In the genomic region with DNA sequence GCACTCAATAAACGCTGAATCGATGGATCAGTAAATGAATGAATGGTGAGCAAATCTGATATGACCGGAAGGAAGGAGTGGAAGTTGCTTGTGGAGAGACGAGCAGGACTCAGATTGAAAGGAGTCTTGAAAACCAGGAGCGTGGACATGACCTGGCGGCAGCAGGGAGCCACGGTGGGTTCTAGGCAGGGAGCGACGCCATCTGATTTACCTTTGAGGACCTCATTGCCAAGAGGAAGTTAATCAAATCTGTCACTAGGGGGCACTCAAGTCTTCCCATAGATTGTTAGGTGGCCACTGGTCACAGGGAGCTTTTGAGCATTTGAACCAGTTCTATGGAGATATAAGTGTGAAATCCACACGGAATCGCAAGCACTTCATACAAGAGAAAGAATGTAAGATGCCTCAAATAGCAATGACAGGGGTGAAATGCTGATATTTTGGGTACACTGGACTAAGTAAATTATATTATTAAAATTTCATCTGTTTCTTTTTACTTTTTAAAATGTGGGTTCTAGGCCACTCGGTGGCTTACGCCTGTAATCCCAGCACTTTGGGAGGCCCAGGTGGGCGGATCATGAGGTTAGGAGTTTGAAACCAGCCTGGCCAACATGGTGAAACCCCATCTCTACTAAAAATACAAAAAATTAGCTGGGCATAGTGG, we compare ENCODE assay signal across 8 cellular contexts. TPM values are rescaled to one million over a fixed set of nuclear protein-coding genes. Genes with fewer than 3 reads are reported as not detected.
A peak's percentile ranks its signal among the peaks of the same experiment; 100 is the strongest.
DNase-seq lines count a peak whose midpoint lies in the region; ATAC-seq and TF ChIP-seq lines count a peak whose summit lies in the region.

No MANE protein-coding gene starts in this region.

- DNase-seq in GF-D8 (lab: John Stamatoyannopoulos, UW) (peak; percentile 66), MV-4-11 (lab: John Stamatoyannopoulos, UW) (peak; percentile 81), amniotic epithelial cell (ENCODE audit: low read depth) (peak; percentile 80), right atrium auricular region (ENCODE audit: low spot score) (peak; percentile 63), sciatic nerve (ENCODE audit: low spot score) (no peak)

- no peaks in the 10 kb centered on the region for H3K9me3 ChIP-seq in right atrium auricular region

- no peaks in the 10 kb centered on the region for H3K36me3 ChIP-seq in right atrium auricular region

- TF ChIP-seq POLR2A in Raji (IDR thresholded peaks at IDR 0.05; ENCODE audit: insufficient read depth, low read depth, low read length) = 0 out of 2 replicates have a peak, but pooled peaks have one; percentile 11

- no peak overlapping the region for H3K4me3 ChIP-seq in right atrium auricular region

- intact Hi-C loops in sciatic nerve (cut with DNase I) = loop anchor here (5.0 kb wide), 1 partner anchor 94 kb away; no protein-coding TSS in a partner anchor

- no peak overlapping the region for H3K27ac ChIP-seq in right atrium auricular region

- TF ChIP-seq CTCF in right atrium auricular region (IDR thresholded peaks at IDR 0.05) = peak; percentile 57 to 80

- ATAC-seq in sciatic nerve (peak; percentile 57), GM19452 (IDR thresholded peaks at IDR 0.05; ENCODE audit: unreplicated experiment) (no peak), HG02938 (IDR thresholded peaks at IDR 0.05; ENCODE audit: unreplicated experiment) (no peak)

- no peaks in the 10 kb centered on the region for H3K27me3 ChIP-seq in right atrium auricular region

- H3K4me1 ChIP-seq in right atrium auricular region = peaks cover 0 to 9% of the 10 kb centered on the region in 2 donors

RNA-seq across cellular contexts. Expression of a gene that starts 9.2 kb away (rescaled TPM):
- not detected for total RNA-seq in right atrium auricular region
- total RNA-seq in sciatic nerve = 0.85 TPM

RNA-seq across cellular contexts. Expression of a gene that starts 50.6 kb away (rescaled TPM):
- 10 to 100 TPM; 19.4 to 20.5 TPM for total RNA-seq in right atrium auricular region
- total RNA-seq in sciatic nerve = 66.9 TPM
